ENCODE assay signal across 25 cellular contexts in the genomic region with DNA sequence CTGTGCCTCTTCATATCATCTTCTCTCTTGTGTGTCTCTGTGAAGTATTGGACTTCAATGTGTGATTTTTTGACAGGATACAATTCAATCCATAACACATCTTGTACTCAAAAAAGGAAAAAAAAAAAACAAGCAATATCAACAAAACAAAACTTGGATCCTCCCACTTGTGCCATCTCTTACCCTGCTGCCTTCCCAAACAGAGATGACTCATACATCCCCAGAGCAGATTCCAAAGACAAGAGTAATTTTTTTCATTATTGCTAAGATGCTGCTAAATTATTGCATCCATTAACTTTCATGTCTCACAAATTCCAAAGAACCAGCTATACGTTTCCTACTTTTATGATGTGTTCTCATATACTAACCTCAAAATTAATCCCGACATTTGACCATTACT.
A peak's percentile ranks its signal among the peaks of the same experiment; 100 is the strongest.
DNase-seq lines count a peak whose midpoint lies in the region; ATAC-seq and FAIRE-seq lines count a peak whose summit lies in the region.
"Had no signal": no experiment of that assay in that cellular context is flagged by ENCODE, and none has a peak within 500 bp of the region (broad histone marks: within the 10 kb centered on the region; RNA-seq: fewer than 3 reads in every experiment).

No MANE protein-coding gene starts in this region.

- DNase-seq in AG08395 (ENCODE audit: low spot score) (peak; percentile 55), GM04504 (ENCODE audit: low read depth) (peak; percentile 12), SK-MEL-5 (ENCODE audit: low read depth, low spot score) (peak; percentile 6), foreskin melanocyte (peak; percentile 69), RCC 7860 (ENCODE audit: low spot score) (no peak), NCI-H345 (lab: John Stamatoyannopoulos, UW) (no peak)
- no peak for DNase-seq in activated effector memory CD4-positive, alpha-beta T cell treated with Interleukin-2 at 50 U/mL for 16 hours
- DNase-seq: activated CD4-positive, alpha-beta T cell treated with anti-CD3 and anti-CD28 coated beads, Interleukin-2, amount 50 U/mL, for 48 hours; activated naive CD8-positive, alpha-beta T cell treated with anti-CD3 and anti-CD28 coated beads, Interleukin-2, amount 10 ng/mL, durations not matched to agents 7 days and 5 days; C1 segment of cervical spinal cord; effector memory CD4-positive, alpha-beta T cell; GF-D8; glutamatergic neuron; left cardiac atrium; NCI-H1105; NCI-H2081; NCI-H510A treated with DMSO at 0.1 percent for 48 hours; spleen; stimulated activated CD4-positive, alpha-beta T cell treated with anti-CD3 and anti-CD28 coated beads, Interleukin-4, amount 100 ng/mL, for 1 hour; stimulated activated naive CD8-positive, alpha-beta T cell treated with anti-CD3 and anti-CD28 coated beads, Interleukin-15, Interleukin-2, amounts not matched to agents 100 U/mL and 50 U/mL, for 24 hours; T-helper 1 cell had no signal

- in situ Hi-C loops in SK-MEL-5 (cut with HindIII; ENCODE audit: low pct_unique_long_range_greater_than_20kb, low sequenced_read_pairs), result no loop called here

- FAIRE-seq in RCC 7860 (lab: Jason Lieb, UNC), result no peak
- FAIRE-seq: colon, GM12878 had no signal

- no peak for ATAC-seq in HG03521 (IDR thresholded peaks at IDR 0.05; ENCODE audit: unreplicated experiment)
- ATAC-seq: esophagus mucosa; GM12878; left cardiac atrium; stimulated activated naive CD8-positive, alpha-beta T cell treated with anti-CD3 and anti-CD28 coated beads, Interleukin-15, Interleukin-2, amounts not matched to agents 100 U/mL and 50 U/mL, for 24 hours had no signal

Comparison
In these comparisons a context has a peak if more than half of its experiments do, and no peak if none do; other contexts are left out.
1. DNase-seq: peak in AG08395 (single experiment), GM04504 (single experiment), SK-MEL-5 (single experiment) and foreskin melanocyte (single experiment); none in RCC 7860 (single experiment), activated effector memory CD4-positive, alpha-beta T cell treated with Interleukin-2 at 50 U/mL for 16 hours (single experiment) and NCI-H345 (single experiment).